ENCODE assay signal across 1 cellular context in genomic region chr2:111116016-111116746, GRCh38.
TF ChIP-seq lines count a peak whose summit lies in the region.

No MANE protein-coding gene starts in this region.

TF ChIP-seq in GM12878, 131 proteins besides CTCF, POLR2A, EP300 and RAD21 (continued from another document and continues in another):
- TF ChIP-seq NRF1 (conservative IDR thresholded peaks at IDR 0.05; ENCODE audit: low read depth, low read length) (no peak), ZNF384 (IDR thresholded peaks at IDR 0.05; ENCODE audit: borderline replicate concordance, low read depth, low read length) (0 out of 2 replicates have a peak, but pooled peaks have one; percentile 8), ESRRA (IDR thresholded peaks at IDR 0.05; ENCODE audit: low read length) (no peak), REST (IDR thresholded peaks at IDR 0.05; ENCODE audit: low read depth, low read length) (no peak), POLR2AphosphoS2 (IDR thresholded peaks at IDR 0.05; ENCODE audit: low read depth, low read length) (no peak), EGR1 (IDR thresholded peaks at IDR 0.05; ENCODE audit: borderline replicate concordance in 1 of 2, low read depth in 2 of 2, low read length in 2 of 2) (no peak), ATF7 (IDR thresholded peaks at IDR 0.05; ENCODE audit: low read depth) (peak; percentile 95), CBX5 (IDR thresholded peaks at IDR 0.05; ENCODE audit: low read depth) (0 out of 2 replicates have a peak, but pooled peaks have one; percentile 27), POU2F2 (IDR thresholded peaks at IDR 0.05; ENCODE audit: borderline replicate concordance, low read depth, low read length) (0 out of 3 replicates have a peak, but pooled peaks have one; percentile 65), CEBPB (IDR thresholded peaks at IDR 0.05; ENCODE audit: borderline replicate concordance in 1 of 2, low read depth in 2 of 2, low read length in 2 of 2) (peak in 1 of 2 experiments; percentile 72; a peak in 1 of 4 replicates), CBFB (IDR thresholded peaks at IDR 0.05; ENCODE audit: low read depth) (peak; percentile 70), YBX1 (IDR thresholded peaks at IDR 0.05) (no peak), RUNX3 (IDR thresholded peaks at IDR 0.05; ENCODE audit: low read length) (peak; percentile 98), GABPA (IDR thresholded peaks at IDR 0.05; ENCODE audit: low read depth) (peak; percentile 63; the same call in 1 of the 2 replicates), NR2F1 (conservative IDR thresholded peaks at IDR 0.05) (peak; percentile 98), YY1 (IDR thresholded peaks at IDR 0.05; ENCODE audit: low read depth, low read length) (no peak), ZBED1 (IDR thresholded peaks at IDR 0.05; ENCODE audit: borderline replicate concordance) (peak; percentile 84; the same call in 1 of the 2 replicates), POLR2AphosphoS5 (IDR thresholded peaks at IDR 0.05; ENCODE audit: low read length) (no peak), SUPT20H (IDR thresholded peaks at IDR 0.05; ENCODE audit: borderline replicate concordance, control insufficient read depth, low read depth, low read length) (no peak), KAT2A (conservative IDR thresholded peaks at IDR 0.05; ENCODE audit: control insufficient read depth, low read depth, low read length) (no peak), TBL1XR1 (IDR thresholded peaks at IDR 0.05; ENCODE audit: low read depth, low read length) (peak; percentile 90), RCOR1 (conservative IDR thresholded peaks at IDR 0.05; ENCODE audit: low read depth, low read length) (no peak), ZZZ3 (IDR thresholded peaks at IDR 0.05; ENCODE audit: control insufficient read depth, insufficient read length, low read depth) (no peak), PAX5 (IDR thresholded peaks at IDR 0.05; ENCODE audit: borderline replicate concordance, low read depth, low read length) (peak; percentile 81), PBX3 (IDR thresholded peaks at IDR 0.05; ENCODE audit: insufficient replicate concordance, low read depth, low read length) (no peak), SREBF2 (IDR thresholded peaks at IDR 0.05; ENCODE audit: low read length) (no peak), BCL11A (IDR thresholded peaks at IDR 0.05; ENCODE audit: low read depth, low read length) (peak; percentile 68), PAX8 (IDR thresholded peaks at IDR 0.05) (no peak), BACH1 (IDR thresholded peaks at IDR 0.05; ENCODE audit: borderline replicate concordance) (peak; percentile 75; the same call in 1 of the 2 replicates), NBN (IDR thresholded peaks at IDR 0.05) (peak; percentile 42; the same call in 1 of the 2 replicates), WRNIP1 (IDR thresholded peaks at IDR 0.05; ENCODE audit: borderline replicate concordance, low read depth, low read length) (no peak), RELB (IDR thresholded peaks at IDR 0.05; ENCODE audit: low read depth) (peak; percentile 93), SMARCA5 (IDR thresholded peaks at IDR 0.05) (no peak), USF2 (IDR thresholded peaks at IDR 0.05; ENCODE audit: borderline replicate concordance, low read depth, low read length) (no peak), IKZF2 (IDR thresholded peaks at IDR 0.05) (peak; percentile 88 to 93), ZNF207 (IDR thresholded peaks at IDR 0.05; ENCODE audit: borderline replicate concordance) (no peak), HCFC1 (IDR thresholded peaks at IDR 0.05; ENCODE audit: low read length) (no peak)
- TF ChIP-seq, protein P1, sequence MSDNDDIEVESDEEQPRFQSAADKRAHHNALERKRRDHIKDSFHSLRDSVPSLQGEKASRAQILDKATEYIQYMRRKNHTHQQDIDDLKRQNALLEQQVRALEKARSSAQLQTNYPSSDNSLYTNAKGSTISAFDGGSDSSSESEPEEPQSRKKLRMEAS (IDR thresholded peaks at IDR 0.05; ENCODE audit: low read depth, low read length), result no peak
- TF ChIP-seq, protein P2, sequence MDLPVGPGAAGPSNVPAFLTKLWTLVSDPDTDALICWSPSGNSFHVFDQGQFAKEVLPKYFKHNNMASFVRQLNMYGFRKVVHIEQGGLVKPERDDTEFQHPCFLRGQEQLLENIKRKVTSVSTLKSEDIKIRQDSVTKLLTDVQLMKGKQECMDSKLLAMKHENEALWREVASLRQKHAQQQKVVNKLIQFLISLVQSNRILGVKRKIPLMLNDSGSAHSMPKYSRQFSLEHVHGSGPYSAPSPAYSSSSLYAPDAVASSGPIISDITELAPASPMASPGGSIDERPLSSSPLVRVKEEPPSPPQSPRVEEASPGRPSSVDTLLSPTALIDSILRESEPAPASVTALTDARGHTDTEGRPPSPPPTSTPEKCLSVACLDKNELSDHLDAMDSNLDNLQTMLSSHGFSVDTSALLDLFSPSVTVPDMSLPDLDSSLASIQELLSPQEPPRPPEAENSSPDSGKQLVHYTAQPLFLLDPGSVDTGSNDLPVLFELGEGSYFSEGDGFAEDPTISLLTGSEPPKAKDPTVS (IDR thresholded peaks at IDR 0.05; ENCODE audit: low read depth, low read length), result no peak
- TF ChIP-seq, protein P3, sequence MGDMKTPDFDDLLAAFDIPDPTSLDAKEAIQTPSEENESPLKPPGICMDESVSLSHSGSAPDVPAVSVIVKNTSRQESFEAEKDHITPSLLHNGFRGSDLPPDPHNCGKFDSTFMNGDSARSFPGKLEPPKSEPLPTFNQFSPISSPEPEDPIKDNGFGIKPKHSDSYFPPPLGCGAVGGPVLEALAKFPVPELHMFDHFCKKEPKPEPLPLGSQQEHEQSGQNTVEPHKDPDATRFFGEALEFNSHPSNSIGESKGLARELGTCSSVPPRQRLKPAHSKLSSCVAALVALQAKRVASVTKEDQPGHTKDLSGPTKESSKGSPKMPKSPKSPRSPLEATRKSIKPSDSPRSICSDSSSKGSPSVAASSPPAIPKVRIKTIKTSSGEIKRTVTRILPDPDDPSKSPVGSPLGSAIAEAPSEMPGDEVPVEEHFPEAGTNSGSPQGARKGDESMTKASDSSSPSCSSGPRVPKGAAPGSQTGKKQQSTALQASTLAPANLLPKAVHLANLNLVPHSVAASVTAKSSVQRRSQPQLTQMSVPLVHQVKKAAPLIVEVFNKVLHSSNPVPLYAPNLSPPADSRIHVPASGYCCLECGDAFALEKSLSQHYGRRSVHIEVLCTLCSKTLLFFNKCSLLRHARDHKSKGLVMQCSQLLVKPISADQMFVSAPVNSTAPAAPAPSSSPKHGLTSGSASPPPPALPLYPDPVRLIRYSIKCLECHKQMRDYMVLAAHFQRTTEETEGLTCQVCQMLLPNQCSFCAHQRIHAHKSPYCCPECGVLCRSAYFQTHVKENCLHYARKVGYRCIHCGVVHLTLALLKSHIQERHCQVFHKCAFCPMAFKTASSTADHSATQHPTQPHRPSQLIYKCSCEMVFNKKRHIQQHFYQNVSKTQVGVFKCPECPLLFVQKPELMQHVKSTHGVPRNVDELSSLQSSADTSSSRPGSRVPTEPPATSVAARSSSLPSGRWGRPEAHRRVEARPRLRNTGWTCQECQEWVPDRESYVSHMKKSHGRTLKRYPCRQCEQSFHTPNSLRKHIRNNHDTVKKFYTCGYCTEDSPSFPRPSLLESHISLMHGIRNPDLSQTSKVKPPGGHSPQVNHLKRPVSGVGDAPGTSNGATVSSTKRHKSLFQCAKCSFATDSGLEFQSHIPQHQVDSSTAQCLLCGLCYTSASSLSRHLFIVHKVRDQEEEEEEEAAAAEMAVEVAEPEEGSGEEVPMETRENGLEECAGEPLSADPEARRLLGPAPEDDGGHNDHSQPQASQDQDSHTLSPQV (IDR thresholded peaks at IDR 0.05), result peak; percentile 86; the same call in 1 of the 2 replicates
- TF ChIP-seq, protein P4, sequence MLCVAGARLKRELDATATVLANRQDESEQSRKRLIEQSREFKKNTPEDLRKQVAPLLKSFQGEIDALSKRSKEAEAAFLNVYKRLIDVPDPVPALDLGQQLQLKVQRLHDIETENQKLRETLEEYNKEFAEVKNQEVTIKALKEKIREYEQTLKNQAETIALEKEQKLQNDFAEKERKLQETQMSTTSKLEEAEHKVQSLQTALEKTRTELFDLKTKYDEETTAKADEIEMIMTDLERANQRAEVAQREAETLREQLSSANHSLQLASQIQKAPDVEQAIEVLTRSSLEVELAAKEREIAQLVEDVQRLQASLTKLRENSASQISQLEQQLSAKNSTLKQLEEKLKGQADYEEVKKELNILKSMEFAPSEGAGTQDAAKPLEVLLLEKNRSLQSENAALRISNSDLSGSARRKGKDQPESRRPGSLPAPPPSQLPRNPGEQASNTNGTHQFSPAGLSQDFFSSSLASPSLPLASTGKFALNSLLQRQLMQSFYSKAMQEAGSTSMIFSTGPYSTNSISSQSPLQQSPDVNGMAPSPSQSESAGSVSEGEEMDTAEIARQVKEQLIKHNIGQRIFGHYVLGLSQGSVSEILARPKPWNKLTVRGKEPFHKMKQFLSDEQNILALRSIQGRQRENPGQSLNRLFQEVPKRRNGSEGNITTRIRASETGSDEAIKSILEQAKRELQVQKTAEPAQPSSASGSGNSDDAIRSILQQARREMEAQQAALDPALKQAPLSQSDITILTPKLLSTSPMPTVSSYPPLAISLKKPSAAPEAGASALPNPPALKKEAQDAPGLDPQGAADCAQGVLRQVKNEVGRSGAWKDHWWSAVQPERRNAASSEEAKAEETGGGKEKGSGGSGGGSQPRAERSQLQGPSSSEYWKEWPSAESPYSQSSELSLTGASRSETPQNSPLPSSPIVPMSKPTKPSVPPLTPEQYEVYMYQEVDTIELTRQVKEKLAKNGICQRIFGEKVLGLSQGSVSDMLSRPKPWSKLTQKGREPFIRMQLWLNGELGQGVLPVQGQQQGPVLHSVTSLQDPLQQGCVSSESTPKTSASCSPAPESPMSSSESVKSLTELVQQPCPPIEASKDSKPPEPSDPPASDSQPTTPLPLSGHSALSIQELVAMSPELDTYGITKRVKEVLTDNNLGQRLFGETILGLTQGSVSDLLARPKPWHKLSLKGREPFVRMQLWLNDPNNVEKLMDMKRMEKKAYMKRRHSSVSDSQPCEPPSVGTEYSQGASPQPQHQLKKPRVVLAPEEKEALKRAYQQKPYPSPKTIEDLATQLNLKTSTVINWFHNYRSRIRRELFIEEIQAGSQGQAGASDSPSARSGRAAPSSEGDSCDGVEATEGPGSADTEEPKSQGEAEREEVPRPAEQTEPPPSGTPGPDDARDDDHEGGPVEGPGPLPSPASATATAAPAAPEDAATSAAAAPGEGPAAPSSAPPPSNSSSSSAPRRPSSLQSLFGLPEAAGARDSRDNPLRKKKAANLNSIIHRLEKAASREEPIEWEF (IDR thresholded peaks at IDR 0.05; ENCODE audit: insufficient replicate concordance, low read depth, low read length), result peak; percentile 61
